Comparison of ENCODE assay signal across 15 cellular contexts in the genomic region with DNA sequence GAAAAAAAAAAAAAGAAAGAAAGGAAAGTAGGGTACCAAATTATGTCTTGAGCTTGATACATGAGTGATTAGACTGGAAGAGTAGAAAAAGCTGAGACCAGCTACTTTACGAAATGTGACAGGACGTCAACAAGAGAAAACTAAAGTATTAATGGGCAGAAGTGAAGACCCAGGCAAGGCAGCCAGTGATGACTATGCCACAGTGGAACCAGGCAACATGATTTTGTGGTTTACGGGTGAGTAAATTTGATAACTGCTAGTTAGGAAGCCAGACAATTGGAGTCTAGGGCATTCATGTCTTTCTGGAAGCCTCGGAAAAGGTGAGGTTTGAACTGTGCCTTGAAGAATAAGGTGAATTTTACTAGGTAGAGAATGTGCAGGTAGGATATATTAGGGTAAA.
"Had no signal": no experiment of that assay in that cellular context is flagged by ENCODE, and none has a peak within 500 bp of the region (broad histone marks: within the 10 kb centered on the region; RNA-seq: fewer than 3 reads in every experiment).

No MANE protein-coding gene starts in this region.

- H3K9me3 ChIP-seq: esophagus squamous epithelium, gastroesophageal sphincter, mucosa of descending colon, stomach, thoracic aorta, transverse colon had no signal

- H3K36me3 ChIP-seq: esophagus squamous epithelium, gastroesophageal sphincter, stomach, thoracic aorta, transverse colon had no signal

- DNase-seq: esophagus squamous epithelium; foreskin fibroblast; mammary epithelial cell; mucosa of descending colon; natural killer cell; right cardiac atrium; small intestine; stimulated activated CD4-positive, alpha-beta T cell treated with anti-CD3 and anti-CD28 coated beads, Interleukin-12 subunit alpha, Interleukin-12 subunit beta, amount 100 ng/mL, for 4 hours; stimulated activated naive CD4-positive, alpha-beta T cell; stomach; substantia nigra; transverse colon had no signal

- H3K4me3 ChIP-seq: esophagus squamous epithelium, gastroesophageal sphincter, mucosa of descending colon, stomach, thoracic aorta, transverse colon had no signal

- H3K4me1 ChIP-seq: gastroesophageal sphincter, stomach, transverse colon had no signal

- ATAC-seq: gastroesophageal sphincter, left lobe of liver, mucosa of descending colon, natural killer cell, right cardiac atrium had no signal

- H3K27ac ChIP-seq: esophagus squamous epithelium, gastroesophageal sphincter, stomach, thoracic aorta, transverse colon had no signal

- H3K27me3 ChIP-seq: esophagus squamous epithelium, gastroesophageal sphincter had no signal
